Comparison of ENCODE assay signal across 1 cellular context in the genomic region with DNA sequence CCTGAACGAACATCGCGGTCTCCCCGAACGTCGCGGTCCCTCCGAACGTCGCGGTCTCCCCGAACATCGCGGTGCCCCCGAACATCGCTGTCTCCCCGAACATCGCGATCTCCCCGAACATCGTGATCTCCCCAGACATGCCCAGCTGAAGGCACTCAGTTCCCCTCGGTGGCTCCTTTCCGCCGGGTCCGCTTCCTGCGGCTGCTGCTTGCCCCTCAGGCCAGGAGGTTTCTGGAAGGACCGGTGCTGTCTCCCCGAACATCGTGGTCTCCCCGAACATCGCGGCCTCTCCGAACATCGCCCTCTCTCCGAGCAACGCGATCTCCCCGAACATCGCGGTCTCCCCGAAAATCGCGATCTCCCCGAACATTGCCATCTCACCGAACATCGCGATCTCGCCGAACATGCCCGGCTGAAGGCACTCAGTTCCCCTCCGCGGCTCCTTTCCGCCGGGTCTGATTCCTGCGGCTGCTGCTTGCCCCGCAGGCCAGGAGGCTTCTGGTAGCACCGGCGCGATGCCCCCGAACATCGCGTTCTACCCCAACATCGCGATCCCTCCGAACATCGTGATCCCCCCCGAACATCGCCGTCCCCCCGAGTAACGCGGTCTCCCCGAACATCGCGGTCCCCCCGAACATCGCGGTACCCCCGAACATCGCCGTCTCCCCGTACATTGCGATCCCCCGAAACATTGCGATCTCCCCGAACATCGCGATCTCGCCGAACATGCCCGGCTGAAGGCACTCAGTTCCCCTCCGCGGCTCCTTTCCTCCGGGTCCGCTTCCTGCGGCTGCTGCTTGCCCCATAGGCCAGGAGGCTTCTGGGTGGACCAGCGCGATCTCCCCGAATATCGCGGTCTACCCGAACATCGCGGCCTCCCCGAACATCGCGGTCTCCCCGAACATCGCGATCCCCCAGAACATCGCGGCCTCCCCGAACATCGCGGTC.
TF ChIP-seq lines count a peak whose summit lies in the region.

No MANE protein-coding gene starts in this region.

TF ChIP-seq in HCT116, 20 proteins besides CTCF, POLR2A, EP300 and RAD21 (continued from another document):
- no peak for TF ChIP-seq SIN3A (IDR thresholded peaks at IDR 0.05; ENCODE audit: low read depth)
- no peak for TF ChIP-seq FOSL1 (IDR thresholded peaks at IDR 0.05; ENCODE audit: low read depth)
- no peak for TF ChIP-seq EGR1 (IDR thresholded peaks at IDR 0.05; ENCODE audit: low read depth)
- TF ChIP-seq CBX3 (IDR thresholded peaks at IDR 0.05; ENCODE audit: low read depth): no peak
- TF ChIP-seq YY1 (IDR thresholded peaks at IDR 0.05; ENCODE audit: extremely low read depth, insufficient replicate concordance, low read depth, low read length): no peak
- TF ChIP-seq, protein P1, sequence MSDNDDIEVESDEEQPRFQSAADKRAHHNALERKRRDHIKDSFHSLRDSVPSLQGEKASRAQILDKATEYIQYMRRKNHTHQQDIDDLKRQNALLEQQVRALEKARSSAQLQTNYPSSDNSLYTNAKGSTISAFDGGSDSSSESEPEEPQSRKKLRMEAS (IDR thresholded peaks at IDR 0.05): no peak
- TF ChIP-seq EZH2 (IDR thresholded peaks at IDR 0.05): no peak
- no peak for TF ChIP-seq EZH2phosphoT487 (IDR thresholded peaks at IDR 0.05; ENCODE audit: borderline replicate concordance)
- TF ChIP-seq POLR2AphosphoS5 (IDR thresholded peaks at IDR 0.05; ENCODE audit: low read depth, low read length): no peak
- no peak for TF ChIP-seq ZNF274 (IDR thresholded peaks at IDR 0.05; ENCODE audit: low read depth, low read length)
- TF ChIP-seq JUND (IDR thresholded peaks at IDR 0.05): no peak
- no peak for TF ChIP-seq SRF (IDR thresholded peaks at IDR 0.05; ENCODE audit: low read depth)
